In the genomic region with DNA sequence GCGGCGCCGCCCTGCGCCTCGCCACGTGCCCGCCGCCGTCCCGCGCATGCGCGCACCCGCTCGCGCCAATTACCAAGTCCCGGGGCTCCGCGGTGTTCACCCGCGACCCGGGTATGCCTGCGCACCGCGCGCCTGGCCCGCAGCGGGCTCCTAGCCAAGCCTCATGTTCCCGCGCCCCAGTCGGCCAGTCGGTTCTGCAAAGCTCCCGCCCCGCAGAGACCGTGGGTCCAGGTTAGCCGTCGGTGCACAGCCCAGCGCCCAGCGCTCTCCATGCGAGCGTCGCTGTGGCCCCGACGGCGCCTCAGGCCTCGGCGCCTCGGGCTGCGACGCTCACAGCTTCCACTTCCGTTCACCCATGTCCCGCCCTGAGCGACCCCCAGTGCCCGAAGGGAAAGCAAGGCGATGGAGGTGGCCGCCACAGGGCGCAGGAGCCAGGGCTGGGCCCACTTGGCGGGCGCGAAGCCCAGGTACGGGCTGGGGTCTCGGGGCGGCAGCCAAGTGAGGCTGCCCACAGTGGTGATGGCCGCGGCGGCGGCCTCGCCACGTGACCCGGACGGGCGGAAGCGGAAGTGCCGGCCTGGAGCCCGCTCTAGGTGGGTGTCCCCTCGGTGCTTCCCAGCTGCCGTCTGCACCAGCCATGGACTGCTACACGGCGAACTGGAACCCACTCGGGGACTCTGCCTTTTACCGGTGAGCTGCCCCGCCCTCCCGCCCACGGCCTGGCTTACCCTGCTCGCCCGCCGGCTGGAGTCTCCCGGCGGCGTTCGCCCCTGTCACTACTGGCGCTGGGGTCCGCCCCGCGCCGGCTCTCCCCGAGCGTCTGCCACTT, we compare ENCODE assay signal across 8 cellular contexts. TPM values are rescaled to one million over a fixed set of nuclear protein-coding genes. Genes with fewer than 3 reads are reported as not detected.
A peak's percentile ranks its signal among the peaks of the same experiment; 100 is the strongest.
DNase-seq lines count a peak whose midpoint lies in the region; ATAC-seq and TF ChIP-seq lines count a peak whose summit lies in the region.

A gene with protein sequence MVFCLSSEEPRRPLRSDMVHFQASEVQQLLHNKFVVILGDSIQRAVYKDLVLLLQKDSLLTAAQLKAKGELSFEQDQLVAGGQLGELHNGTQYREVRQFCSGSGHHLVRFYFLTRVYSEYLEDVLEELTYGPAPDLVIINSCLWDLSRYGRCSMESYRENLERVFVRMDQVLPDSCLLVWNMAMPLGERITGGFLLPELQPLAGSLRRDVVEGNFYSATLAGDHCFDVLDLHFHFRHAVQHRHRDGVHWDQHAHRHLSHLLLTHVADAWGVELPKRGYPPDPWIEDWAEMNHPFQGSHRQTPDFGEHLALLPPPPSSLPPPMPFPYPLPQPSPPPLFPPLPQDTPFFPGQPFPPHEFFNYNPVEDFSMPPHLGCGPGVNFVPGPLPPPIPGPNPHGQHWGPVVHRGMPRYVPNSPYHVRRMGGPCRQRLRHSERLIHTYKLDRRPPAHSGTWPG (minus strand): TSS at position 518 of the 829 bp plus-strand sequence. CDS start 743 bp downstream, outside the sequence.
A gene (plus strand): TSS at position 608 of the 829 bp plus-strand sequence. CDS start 30 bp downstream, at position 638.

- peak; percentile 99 for DNase-seq in D341Med (ENCODE audit: low spot score)
- peak; percentile 67 to 86 for DNase-seq in PC-9
- peak; percentile 93 for DNase-seq in activated T-cell treated with anti-CD3 and anti-CD28 coated beads, Interleukin-2, amount 50 U/mL, for 1 hour
- peak; percentile 79 to 87 for DNase-seq in stimulated activated CD8-positive, alpha-beta memory T cell treated with anti-CD3 and anti-CD28 coated beads, Interleukin-7, amount 100 ng/mL, for 4 hours (ENCODE audit: low read depth in 2 of 2)

- H3K9me3 ChIP-seq in HUES48 (ENCODE audit: control insufficient read depth, insufficient read depth, low read length) (no peaks in the 10 kb centered on the region), PC-9 (ENCODE audit: insufficient read depth, low read depth) (no peaks in the 10 kb centered on the region), muscle layer of duodenum (ENCODE audit: control insufficient read depth in 1 of 2, low read length in 2 of 2) (no peaks in the 10 kb centered on the region)

- H3K27me3 ChIP-seq in HUES48 (ENCODE audit: control insufficient read depth, insufficient read depth, low read length) (peaks cover 14% of the 10 kb centered on the region), PC-9 (ENCODE audit: insufficient read depth, low read depth) (no peaks in the 10 kb centered on the region), muscle layer of duodenum (ENCODE audit: low read depth, low read length) (no peaks in the 10 kb centered on the region)

- H3K4me3 ChIP-seq in HUES48 (ENCODE audit: low read depth, low read length): peak within 1 kb of the TSS; percentile 84
- H3K4me3 ChIP-seq in PC-9: peak within 1 kb of the TSS; percentile 100
- H3K4me3 ChIP-seq in muscle layer of duodenum (ENCODE audit: low read depth in 1 of 2, low read length in 2 of 2): peak within 1 kb of the TSS; percentile 75 to 91

- H4K20me1 ChIP-seq in PC-9 (ENCODE audit: insufficient read depth): no peaks in the 10 kb centered on the region

- no peaks in the 10 kb centered on the region for H3K9me2 ChIP-seq in PC-9 (ENCODE audit: insufficient read depth)

- no peak for TF ChIP-seq CTCF in PC-9 (conservative IDR thresholded peaks at IDR 0.05)

- peaks cover 16% of the 10 kb centered on the region for H3K79me2 ChIP-seq in PC-9 (ENCODE audit: low read depth)

- CTCF ChIA-PET in PC-9 (lab: Charles Lee): no interaction called here

- ATAC-seq in GM21390 (IDR thresholded peaks at IDR 0.05; ENCODE audit: unreplicated experiment) (peak; percentile 94), esophagus mucosa (peak; percentile 96)

- H2AFZ ChIP-seq in PC-9: peak within 1 kb of the TSS; percentile 100

- POLR2A ChIA-PET in PC-9 (lab: Charles Lee; ENCODE audit: unreplicated experiment): no interaction called here

- H3K36me3 ChIP-seq in HUES48 (ENCODE audit: control insufficient read depth, insufficient read depth, low read length): no peaks in the 10 kb centered on the region
- H3K36me3 ChIP-seq in PC-9 (ENCODE audit: low read depth): no peaks in the 10 kb centered on the region
- peaks cover 5 to 11% of the 10 kb centered on the region in 2 donors for H3K36me3 ChIP-seq in muscle layer of duodenum (ENCODE audit: control insufficient read depth in 1 of 2, insufficient read depth in 2 of 2, low read length in 2 of 2)

- no peaks in the 10 kb centered on the region for H3F3A ChIP-seq in PC-9 (ENCODE audit: insufficient read depth, low read depth)

- H3K27ac ChIP-seq in HUES48 (ENCODE audit: low read depth, low read length) (no peak within 1 kb of the TSS), PC-9 (peak within 1 kb of the TSS; percentile 51; the same call in 1 of the 2 replicates), muscle layer of duodenum (ENCODE audit: low read length) (peak within 1 kb of the TSS; percentile 82)

- H3K9ac ChIP-seq in HUES48 (ENCODE audit: low read depth, low read length): peak within 1 kb of the TSS; percentile 68

- H3K4me1 ChIP-seq in HUES48 (ENCODE audit: control insufficient read depth, insufficient read depth, low read length) (0 out of 2 replicates have a peak, but pooled peaks cover 3% of the 10 kb centered on the region), PC-9 (replicated peaks; ENCODE audit: insufficient read depth) (peaks cover 14% of the 10 kb centered on the region), muscle layer of duodenum (ENCODE audit: control insufficient read depth in 1 of 2, insufficient read depth in 2 of 2, low read length in 2 of 2) (peaks cover 4 to 13% of the 10 kb centered on the region in 2 donors)

- BruUV-seq in PC-9 (replicated peaks; lab: Mats Ljungman, UMichigan): no TSS peak

- intact Hi-C loops in PC-9 (cut with micrococcal nuclease; ENCODE audit: unreplicated experiment): loop anchor here (2.0 to 5.0 kb wide), 2 partner anchors 72 to 477 kb away; no protein-coding TSS in a partner anchor

- H3K4me2 ChIP-seq in PC-9: peak within 1 kb of the TSS; percentile 92

RNA-seq across cellular contexts. Expression of the first gene that starts in this region (rescaled TPM):
- total RNA-seq in PC-9 (2021): 47.9 and 60.1 TPM in 2 replicates
- 16.5 TPM for total RNA-seq in esophagus mucosa

RNA-seq across cellular contexts. Expression of the second gene that starts in this region (rescaled TPM):
- total RNA-seq in PC-9 (2021) (21.5 and 31.9 TPM in 2 replicates), esophagus mucosa (23.8 TPM)
